12 cellular contexts compared by ENCODE assay signal in genomic region chr14:51424569-51425251, GRCh38.
A peak's percentile ranks its signal among the peaks of the same experiment; 100 is the strongest.
DNase-seq lines count a peak whose midpoint lies in the region; ATAC-seq and TF ChIP-seq lines count a peak whose summit lies in the region.
"Had no signal": no experiment of that assay in that cellular context is flagged by ENCODE, and none has a peak within 500 bp of the region (broad histone marks: within the 10 kb centered on the region; RNA-seq: fewer than 3 reads in every experiment).

No MANE protein-coding gene starts in this region.

- peak overlapping the region; percentile 30; the same call in 1 of the 2 replicates for H3K4me2 ChIP-seq in IMR-90 (ENCODE audit: low read depth, low read length)

- H4K91ac ChIP-seq in IMR-90 (ENCODE audit: insufficient read depth, low read depth, low read length): peak overlapping the region; percentile 25; the same call in 1 of the 2 replicates

- no peak overlapping the region; the same call in 2 of the 3 replicates for H2BK15ac ChIP-seq in IMR-90 (ENCODE audit: low read depth, low read length)

- WGBS in IMR-90 (ENCODE audit: extremely low coverage in 2 of 2, insufficient read length in 1 of 2), 2 experiments: 95% methylated on average over 3 of the region's 5 CpGs; no CpG with 5 or more reads in 1 of the 2 experiments
- WGBS in ectodermal cell, 2 experiments: 70 to 73% methylated on average over 5 of the region's 5 CpGs
- 26% methylated on average over 5 of the region's 5 CpGs for WGBS in right lobe of liver (ENCODE audit: insufficient coverage, low coverage, low lambda C conversion rate, missing lambda C conversion rate)
- WGBS in stomach, 5 donors: 46 to 56% (median 52%) methylated on average over 5 of the region's 5 CpGs

- peak overlapping the region; percentile 52 for H2AFZ ChIP-seq in IMR-90 (replicated peaks; ENCODE audit: low read length, poor library complexity)

- H3K27me3 ChIP-seq in IMR-90 (ENCODE audit: control insufficient read depth, insufficient read depth, low read length) (no peaks in the 10 kb centered on the region), ectodermal cell (ENCODE audit: control insufficient read depth, insufficient read depth, low read length, poor library complexity, severe bottlenecking) (no peaks in the 10 kb centered on the region), right lobe of liver (no peaks in the 10 kb centered on the region), stomach (no peaks in the 10 kb centered on the region)

- H4K8ac ChIP-seq in IMR-90 (ENCODE audit: low read depth in 2 of 2, low read length in 2 of 2): peak overlapping the region in 1 of 2 experiments; percentile 30; a peak in 2 of 4 replicates

- in situ Hi-C loops in IMR-90 (cut with MboI; ENCODE audit: low sequenced_read_pairs): no loop called here
- in situ Hi-C loops in G401 (cut with HindIII; ENCODE audit: low sequenced_read_pairs): no loop called here

- H2BK20ac ChIP-seq in IMR-90 (ENCODE audit: low read depth, low read length): peak overlapping the region; percentile 26; the same call in 1 of the 2 replicates

- H2BK120ac ChIP-seq in IMR-90 (ENCODE audit: low read depth, low read length): peak overlapping the region; percentile 40

- TF ChIP-seq POLR2A in IMR-90 (IDR thresholded peaks at IDR 0.05; ENCODE audit: low read depth, low read length) (no peak), right lobe of liver (IDR thresholded peaks at IDR 0.05) (no peak), stomach (IDR thresholded peaks at IDR 0.05) (no peak)

- TF ChIP-seq EP300 in stomach (IDR thresholded peaks at IDR 0.05): no peak

- no peak overlapping the region for H3K23ac ChIP-seq in IMR-90 (ENCODE audit: low read depth, low read length)

- H3K79me1 ChIP-seq in IMR-90 (ENCODE audit: low read depth in 1 of 2, low read length in 2 of 2): no peaks in the 10 kb centered on the region

- dilution Hi-C loops in IMR-90 (cut with HindIII; ENCODE audit: low sequenced_read_pairs, unreplicated experiment): no loop called here

- no peak overlapping the region for H3K56ac ChIP-seq in IMR-90 (ENCODE audit: extremely low read depth, insufficient read depth, low read length)

- H3K9me3 ChIP-seq in IMR-90 (ENCODE audit: control insufficient read depth, insufficient read depth, low read length) (peaks cover 2% of the 10 kb centered on the region), ectodermal cell (ENCODE audit: control insufficient read depth, low read length) (no peaks in the 10 kb centered on the region), right lobe of liver (no peaks in the 10 kb centered on the region), stomach (peaks cover 0 to 3% (median 1%) of the 10 kb centered on the region in 4 donors)

- TF ChIP-seq CTCF in IMR-90 (conservative IDR thresholded peaks at IDR 0.05; ENCODE audit: low read depth, low read length) (no peak), right lobe of liver (IDR thresholded peaks at IDR 0.05) (no peak), stomach (IDR thresholded peaks at IDR 0.05) (no peak)

- TF ChIP-seq RAD21 in IMR-90 (IDR thresholded peaks at IDR 0.05; ENCODE audit: low read length): no peak

- H3K4me1 ChIP-seq in IMR-90 (ENCODE audit: control insufficient read depth, insufficient read depth, low read length): peaks cover 7% of the 10 kb centered on the region
- H3K4me1 ChIP-seq in ectodermal cell (ENCODE audit: control insufficient read depth, insufficient read depth, low read length): peaks cover 8% of the 10 kb centered on the region
- H3K4me1 ChIP-seq in right lobe of liver: peaks cover 0 to 8% (median 0%) of the 10 kb centered on the region in 4 donors
- H3K4me1 ChIP-seq in stomach: peaks cover 0 to 11% (median 0%) of the 10 kb centered on the region in 4 donors

- intact Hi-C loops in IMR-90 (cut with micrococcal nuclease): no loop called here
- intact Hi-C loops in right lobe of liver (cut with DNase I): no loop called here
- intact Hi-C loops in stomach (cut with DNase I; ENCODE audit: low total_unique reads): no loop called here
- intact Hi-C loops in left colon (cut with DNase I, micrococcal nuclease): no loop called here

- POLR2A ChIA-PET in IMR-90 (lab: Charles Lee; ENCODE audit: unreplicated experiment): no interaction called here

- H3K9me1 ChIP-seq in IMR-90 (ENCODE audit: insufficient read depth, low read length): peaks cover 3% of the 10 kb centered on the region; the same call in 1 of the 2 replicates

- no peak overlapping the region for H3K4me3 ChIP-seq in IMR-90 (ENCODE audit: insufficient read depth, low read depth, low read length)
- no peak overlapping the region for H3K4me3 ChIP-seq in ectodermal cell (ENCODE audit: insufficient read depth, low read depth, low read length)
- no peak overlapping the region for H3K4me3 ChIP-seq in right lobe of liver
- no peak overlapping the region for H3K4me3 ChIP-seq in stomach

- H3K14ac ChIP-seq in IMR-90 (replicated peaks; ENCODE audit: low read depth, low read length): no peak overlapping the region

- no peaks in the 10 kb centered on the region for H4K20me1 ChIP-seq in IMR-90 (ENCODE audit: insufficient read depth, low read length)

- ATAC-seq in IMR-90 (ENCODE audit: low read depth) (peak; percentile 76), right lobe of liver (peak; percentile 61 to 87 (median 77)), left colon (no peak)

- peak overlapping the region; percentile 20; the same call in 1 of the 2 replicates for H3K18ac ChIP-seq in IMR-90 (ENCODE audit: low read depth, low read length)

- no peak overlapping the region; the same call in 1 of the 2 replicates for H2AK5ac ChIP-seq in IMR-90 (ENCODE audit: low read depth, low read length)

- H3K36me3 ChIP-seq in IMR-90 (ENCODE audit: control insufficient read depth, insufficient read depth, low read length) (no peaks in the 10 kb centered on the region), ectodermal cell (ENCODE audit: control insufficient read depth, insufficient read depth, low read length) (no peaks in the 10 kb centered on the region), right lobe of liver (no peaks in the 10 kb centered on the region), stomach (no peaks in the 10 kb centered on the region)

- no TSS peak for BruUV-seq in IMR-90 (replicated peaks; lab: Mats Ljungman, UMichigan)

- CTCF ChIA-PET in IMR-90 (lab: Yijun Ruan, JAX): no interaction called here

- no peak overlapping the region for H2BK5ac ChIP-seq in IMR-90 (ENCODE audit: low read depth, low read length, poor library complexity, severe bottlenecking)

- H4K5ac ChIP-seq in IMR-90 (ENCODE audit: low read depth, low read length): 0 out of 2 replicates have a peak overlapping the region, but pooled peaks have one; percentile 8

- peak overlapping the region; percentile 27 for H3K4ac ChIP-seq in IMR-90 (ENCODE audit: low read depth, low read length)

- peak overlapping the region; percentile 14 for H2AK9ac ChIP-seq in IMR-90 (replicated peaks; ENCODE audit: low read depth, low read length, poor library complexity)

- no peak overlapping the region for H3K9ac ChIP-seq in IMR-90 (ENCODE audit: low read depth, low read length)

- no peak overlapping the region for H3K27ac ChIP-seq in IMR-90 (ENCODE audit: insufficient read depth, low read length)
- H3K27ac ChIP-seq in ectodermal cell (ENCODE audit: insufficient read depth, low read depth, low read length, poor library complexity, severe bottlenecking): peak overlapping the region; percentile 44
- H3K27ac ChIP-seq in right lobe of liver: no peak overlapping the region
- H3K27ac ChIP-seq in stomach: peak overlapping the region in 3 of 5 donors; percentile 25 to 53 (median 39)
- H3K27ac ChIP-seq: VCaP had no signal

- DNase-seq in IMR-90 (peak; percentile 53), right lobe of liver (no peak), stomach (no peak), T-helper 1 cell (no peak), left colon (no peak), G401 (ENCODE audit: low spot score) (no peak)
- no peak for DNase-seq in activated naive CD4-positive, alpha-beta T cell treated with anti-CD3 and anti-CD28 coated beads, Interleukin-2, amount 50 U/mL, for 16 hours
- DNase-seq: activated T-cell treated with anti-CD3 and anti-CD28 coated beads, Interleukin-2, amount 50 U/mL, for 48 hours; CD4-positive, CD25-positive, alpha-beta regulatory T cell; stimulated activated CD4-positive, alpha-beta T cell treated with anti-CD3 and anti-CD28 coated beads, Interleukin-2, amount 100 ng/mL, for 48 hours had no signal

TF ChIP-seq in IMR-90, 13 proteins besides CTCF, POLR2A, EP300 and RAD21:
- no peak for TF ChIP-seq RCOR1 (IDR thresholded peaks at IDR 0.05; ENCODE audit: insufficient replicate concordance, low read length)
- TF ChIP-seq CEBPB (IDR thresholded peaks at IDR 0.05; ENCODE audit: low read depth, low read length): no peak
- TF ChIP-seq SMC3 (IDR thresholded peaks at IDR 0.05; ENCODE audit: low read depth, low read length): no peak
- no peak for TF ChIP-seq MAFK (IDR thresholded peaks at IDR 0.05; ENCODE audit: low read depth, low read length)
- no peak for TF ChIP-seq BHLHE40 (IDR thresholded peaks at IDR 0.05; ENCODE audit: low read depth, low read length)
- no peak for TF ChIP-seq NFE2L2 (IDR thresholded peaks at IDR 0.05; ENCODE audit: low read depth, low read length)
- TF ChIP-seq RFX5 (IDR thresholded peaks at IDR 0.05; ENCODE audit: low read depth, low read length): no peak
- no peak for TF ChIP-seq CHD1 (IDR thresholded peaks at IDR 0.05; ENCODE audit: low read depth, low read length)
- TF ChIP-seq USF2 (IDR thresholded peaks at IDR 0.05; ENCODE audit: low read depth, low read length): no peak
- TF ChIP-seq MAZ (IDR thresholded peaks at IDR 0.05; ENCODE audit: borderline replicate concordance, low read depth, low read length): no peak
- TF ChIP-seq MXI1 (IDR thresholded peaks at IDR 0.05; ENCODE audit: borderline replicate concordance, low read depth, low read length): no peak
- no peak for TF ChIP-seq ELK1 (IDR thresholded peaks at IDR 0.05; ENCODE audit: borderline replicate concordance, low read depth, low read length)
- TF ChIP-seq FOS (IDR thresholded peaks at IDR 0.05; ENCODE audit: low read depth, low read length): no peak

Comparison
In these comparisons a context has a peak if more than half of its experiments do, and no peak if none do; other contexts are left out.
1. H3K27ac ChIP-seq: peak in ectodermal cell (single experiment) and stomach (3 of 5); none in IMR-90 (single experiment) and right lobe of liver (0 of 3).